In genomic region chr10:98446121-98446655, GRCh38 we compare ENCODE assay signal across 8 cellular contexts. TPM values are rescaled to one million over a fixed set of nuclear protein-coding genes. Genes with fewer than 3 reads are reported as not detected.
DNase-seq lines count a peak whose midpoint lies in the region; ATAC-seq and TF ChIP-seq lines count a peak whose summit lies in the region.

No MANE protein-coding gene starts in this region.

- no peaks in the 10 kb centered on the region for H4K20me1 ChIP-seq in OCI-LY7 (ENCODE audit: insufficient read depth, low read length)

- TF ChIP-seq CTCF in OCI-LY7 (conservative IDR thresholded peaks at IDR 0.05; ENCODE audit: low read length), result no peak
- no peak for TF ChIP-seq CTCF in astrocyte of the spinal cord (IDR thresholded peaks at IDR 0.05; ENCODE audit: low read depth, low read length)
- no peak for TF ChIP-seq CTCF in gastrocnemius medialis (IDR thresholded peaks at IDR 0.05 in 4 of 5, conservative IDR thresholded peaks at IDR 0.05 in 1 of 5)

- ATAC-seq in activated CD4-positive, CD25-positive, alpha-beta regulatory T cell treated with anti-CD3 and anti-CD28 coated beads, Interleukin-2, amount 50 U/mL, for 24 hours, result peak; percentile 33
- ATAC-seq in HG02938 (IDR thresholded peaks at IDR 0.05; ENCODE audit: unreplicated experiment) (peak; percentile 21), gastrocnemius medialis (peak; percentile 63 to 65)

- DNase-seq in activated CD4-positive, CD25-positive, alpha-beta regulatory T cell treated with anti-CD3 and anti-CD28 coated beads, Interleukin-2, amount 50 U/mL, for 72 hours, result no peak
- DNase-seq in OCI-LY7 (ENCODE audit: low spot score), result no peak
- DNase-seq in astrocyte of the spinal cord (ENCODE audit: low read depth, low spot score), result peak; percentile 33
- no peak for DNase-seq in gastrocnemius medialis
- DNase-seq in NCI-H146 treated with DMSO at 0.1 percent for 48 hours (lab: John Stamatoyannopoulos, UW; ENCODE audit: unreplicated experiment), result no peak

- POLR2A ChIA-PET in OCI-LY7 (lab: Charles Lee), result interaction anchor here (0.6 to 1.6 kb wide), 2 partner anchors 10 to 153 kb away, joined by 3 to 7 read pairs; no protein-coding TSS in a partner anchor

- H3K4me2 ChIP-seq in OCI-LY7 (ENCODE audit: low read length), result peak overlapping the region; percentile 66

- H2AFZ ChIP-seq in OCI-LY7 (ENCODE audit: low read length), result peak overlapping the region; percentile 99; the same call in 1 of the 2 replicates

- H3K9me2 ChIP-seq in OCI-LY7 (ENCODE audit: insufficient read depth, low read length), result no peaks in the 10 kb centered on the region

- BruUV-seq in OCI-LY7 (replicated peaks; lab: Mats Ljungman, UMichigan), result TSS peak; percentile 63

- peak overlapping the region; percentile 43 for H3K27ac ChIP-seq in OCI-LY7 (ENCODE audit: low read depth, low read length, poor library complexity, severe bottlenecking)
- H3K27ac ChIP-seq in iPS-18a (ENCODE audit: low read length), result no peak overlapping the region
- peak overlapping the region; percentile 86 to 95 (median 90) for H3K27ac ChIP-seq in gastrocnemius medialis

- H3K27me3 ChIP-seq in iPS-18a (ENCODE audit: control insufficient read depth, insufficient read depth, low read length), result no peaks in the 10 kb centered on the region
- no peaks in the 10 kb centered on the region for H3K27me3 ChIP-seq in gastrocnemius medialis

- intact Hi-C loops in OCI-LY7 (cut with micrococcal nuclease; ENCODE audit: unreplicated experiment), result no loop called here
- intact Hi-C loops in gastrocnemius medialis (cut with DNase I; ENCODE audit: low total_unique reads), result no loop called here

- TF ChIP-seq POLR2A in gastrocnemius medialis (IDR thresholded peaks at IDR 0.05), result no peak

- peaks cover 22% of the 10 kb centered on the region for H3K4me1 ChIP-seq in OCI-LY7 (ENCODE audit: insufficient read depth, low read length, poor library complexity, severe bottlenecking)
- H3K4me1 ChIP-seq in iPS-18a (ENCODE audit: control insufficient read depth, low read depth, low read length), result peaks cover 5% of the 10 kb centered on the region
- H3K4me1 ChIP-seq in gastrocnemius medialis, result peaks cover 3 to 4% of the 10 kb centered on the region in 2 donors

- H3K36me3 ChIP-seq in OCI-LY7 (ENCODE audit: insufficient read depth, low read length), result peaks cover 41% of the 10 kb centered on the region
- H3K36me3 ChIP-seq in iPS-18a (ENCODE audit: control insufficient read depth, low read depth, low read length), result peaks cover 28% of the 10 kb centered on the region
- H3K36me3 ChIP-seq in gastrocnemius medialis, result peaks cover 0 to 16% of the 10 kb centered on the region in 2 donors

- CTCF ChIA-PET in OCI-LY7 (lab: Charles Lee; ENCODE audit: unreplicated experiment), result interaction anchor here (0.7 kb wide), 1 partner anchor 122 kb away, joined by 3 read pairs; no protein-coding TSS in a partner anchor

- peaks cover 5% of the 10 kb centered on the region; the same call in 1 of the 2 replicates for H3K79me2 ChIP-seq in OCI-LY7 (ENCODE audit: insufficient read depth, low read depth, low read length)

- H3K9me3 ChIP-seq in OCI-LY7 (ENCODE audit: low read length) (0 out of 2 replicates have a peak, but pooled peaks cover 5% of the 10 kb centered on the region), iPS-18a (ENCODE audit: control insufficient read depth, low read depth, low read length) (no peaks in the 10 kb centered on the region), gastrocnemius medialis (no peaks in the 10 kb centered on the region)

- H3K4me3 ChIP-seq in OCI-LY7 (ENCODE audit: low read depth, low read length, poor library complexity, severe bottlenecking) (peak overlapping the region; percentile 88), astrocyte of the spinal cord (ENCODE audit: low read depth, low read length) (peak overlapping the region; percentile 87), iPS-18a (ENCODE audit: low read length) (peak overlapping the region; percentile 65), gastrocnemius medialis (peak overlapping the region; percentile 72 to 87 (median 78))

- in situ Hi-C loops in astrocyte of the spinal cord (cut with HindIII; ENCODE audit: low sequenced_read_pairs) (no loop called here), gastrocnemius medialis (cut with MboI; ENCODE audit: low sequenced_read_pairs in 4 of 4) (loop anchor here in 1 of 4 donors (25.0 kb wide), 1 partner anchor 184 kb away; the partner anchor contains the start of gene LOXL4)

- H3K9ac ChIP-seq in iPS-18a (ENCODE audit: low read length), result peak overlapping the region; percentile 77

RNA-seq across cellular contexts. Expression of gene HPS1, which starts 0.5 kb away (rescaled TPM):
- total RNA-seq in OCI-LY7 (2014; rRNA removed; shearing (Covaris generic)), result 44.5 and 53.2 TPM in 2 replicates
- 64.0 and 68.7 TPM in 2 replicates for total RNA-seq in OCI-LY7 (2022)
- total RNA-seq in gastrocnemius medialis, result 10 to 100 TPM; 10.6 to 26.0 (median 18.3) TPM

RNA-seq across cellular contexts. Expression of gene PYROXD2, which starts 31.2 kb away (rescaled TPM):
- total RNA-seq in OCI-LY7 (2014; rRNA removed; shearing (Covaris generic)), result 0.41 and 0.51 TPM in 2 replicates
- total RNA-seq in OCI-LY7 (2022) (4.0 and 4.3 TPM in 2 replicates), gastrocnemius medialis (1 to 10 TPM in 2 of 4 donors, under 1 TPM in 2; 0.22 to 7.8 (median 1.3) TPM)
